In genomic region chr1:25998075-25998761, GRCh38 we compare ENCODE assay signal across 8 cellular contexts. TPM values are rescaled to one million over a fixed set of nuclear protein-coding genes. Genes with fewer than 3 reads are reported as not detected.
DNase-seq lines count a peak whose midpoint lies in the region; ATAC-seq and TF ChIP-seq lines count a peak whose summit lies in the region.

No MANE protein-coding gene starts in this region.

- H2AK9ac ChIP-seq in IMR-90 (replicated peaks; ENCODE audit: low read depth, low read length, poor library complexity) = peak overlapping the region; percentile 18

- in situ Hi-C loops in IMR-90 (cut with MboI; ENCODE audit: low sequenced_read_pairs) = loop anchor here (5.0 to 10.0 kb wide), 2 partner anchors 101 to 173 kb away; no protein-coding TSS in a partner anchor

- peak; percentile 91 for ATAC-seq in GM21528 (IDR thresholded peaks at IDR 0.05; ENCODE audit: low FRiP score, unreplicated experiment)
- peak; percentile 99 for ATAC-seq in IMR-90 (ENCODE audit: low read depth)

- peaks cover 0 to 10% of the 10 kb centered on the region in 2 experiments; a peak in 3 of 4 replicates for H3K79me1 ChIP-seq in IMR-90 (ENCODE audit: low read depth in 1 of 2, low read length in 2 of 2)

- H3K9ac ChIP-seq in IMR-90 (ENCODE audit: low read depth, low read length) (peak overlapping the region; percentile 12; the same call in 1 of the 2 replicates), mucosa of rectum (ENCODE audit: low read depth in 1 of 2, low read length in 2 of 2) (peak overlapping the region; percentile 73 to 81)

- BruUV-seq in IMR-90 (replicated peaks; lab: Mats Ljungman, UMichigan) = no TSS peak
- no TSS peak for BruUV-seq in OCI-LY7 (replicated peaks; lab: Mats Ljungman, UMichigan)

- peaks cover 6% of the 10 kb centered on the region; the same call in 1 of the 2 replicates for H3K9me1 ChIP-seq in IMR-90 (ENCODE audit: insufficient read depth, low read length)

- peak overlapping the region; percentile 48; the same call in 1 of the 2 replicates for H3K4me3 ChIP-seq in IMR-90 (ENCODE audit: insufficient read depth, low read depth, low read length)
- H3K4me3 ChIP-seq in OCI-LY7 (ENCODE audit: low read depth, low read length, poor library complexity, severe bottlenecking) = peak overlapping the region; percentile 76
- peak overlapping the region; percentile 83 to 88 for H3K4me3 ChIP-seq in mucosa of rectum (ENCODE audit: low read length in 2 of 2)

- peak overlapping the region; percentile 2; the same call in 1 of the 2 replicates for H2AK5ac ChIP-seq in IMR-90 (ENCODE audit: low read depth, low read length)

- peak overlapping the region; percentile 48 for H2BK5ac ChIP-seq in IMR-90 (ENCODE audit: low read depth, low read length, poor library complexity, severe bottlenecking)

- no peaks in the 10 kb centered on the region for H3K36me3 ChIP-seq in IMR-90 (ENCODE audit: control insufficient read depth, insufficient read depth, low read length)
- H3K36me3 ChIP-seq in OCI-LY7 (ENCODE audit: insufficient read depth, low read length) = no peaks in the 10 kb centered on the region
- peaks cover 0 to under 1% of the 10 kb centered on the region in 2 donors for H3K36me3 ChIP-seq in mucosa of rectum (ENCODE audit: control insufficient read depth in 2 of 2, insufficient read depth in 2 of 2, low read length in 2 of 2)

- H3K9me2 ChIP-seq in OCI-LY7 (ENCODE audit: insufficient read depth, low read length) = no peaks in the 10 kb centered on the region

- H2BK120ac ChIP-seq in IMR-90 (ENCODE audit: low read depth, low read length) = peak overlapping the region; percentile 76

- H2BK20ac ChIP-seq in IMR-90 (ENCODE audit: low read depth, low read length) = peak overlapping the region; percentile 55; the same call in 1 of the 2 replicates

- WGBS in IMR-90 (ENCODE audit: extremely low coverage in 2 of 2, insufficient read length in 1 of 2), 2 experiments = 0% methylated on average over 9 of the region's 34 CpGs; no CpG with 5 or more reads in 1 of the 2 experiments

- peak overlapping the region; percentile 54 for H4K91ac ChIP-seq in IMR-90 (ENCODE audit: insufficient read depth, low read depth, low read length)

- peak overlapping the region; percentile 87 for H2AFZ ChIP-seq in IMR-90 (replicated peaks; ENCODE audit: low read length, poor library complexity)
- H2AFZ ChIP-seq in OCI-LY7 (ENCODE audit: low read length) = peak overlapping the region; percentile 99

- peak overlapping the region; percentile 70; the same call in 1 of the 2 replicates for H3K4ac ChIP-seq in IMR-90 (ENCODE audit: low read depth, low read length)

- H3K4me2 ChIP-seq in IMR-90 (ENCODE audit: low read depth, low read length) (peak overlapping the region; percentile 48), OCI-LY7 (ENCODE audit: low read length) (peak overlapping the region; percentile 88)

- peak; percentile 99 for TF ChIP-seq CTCF in IMR-90 (conservative IDR thresholded peaks at IDR 0.05; ENCODE audit: low read depth, low read length)
- TF ChIP-seq CTCF in OCI-LY7 (conservative IDR thresholded peaks at IDR 0.05; ENCODE audit: low read length) = peak; percentile 93

- peak overlapping the region; percentile 8; the same call in 1 of the 2 replicates for H3K18ac ChIP-seq in IMR-90 (ENCODE audit: low read depth, low read length)

- H3K79me2 ChIP-seq in OCI-LY7 (ENCODE audit: insufficient read depth, low read depth, low read length) = no peaks in the 10 kb centered on the region

- H2BK15ac ChIP-seq in IMR-90 (ENCODE audit: low read depth, low read length) = peak overlapping the region; percentile 40; the same call in 2 of the 3 replicates

- dilution Hi-C loops in IMR-90 (cut with HindIII; ENCODE audit: low sequenced_read_pairs, unreplicated experiment) = no loop called here

- H3K14ac ChIP-seq in IMR-90 (replicated peaks; ENCODE audit: low read depth, low read length) = peak overlapping the region; percentile 57

- no peak overlapping the region for H3K23ac ChIP-seq in IMR-90 (ENCODE audit: low read depth, low read length)

- peak overlapping the region; percentile 76 to 93 for H4K8ac ChIP-seq in IMR-90 (ENCODE audit: low read depth in 2 of 2, low read length in 2 of 2)

- no peaks in the 10 kb centered on the region for H3K27me3 ChIP-seq in IMR-90 (ENCODE audit: control insufficient read depth, insufficient read depth, low read length)
- H3K27me3 ChIP-seq in mucosa of rectum (ENCODE audit: control insufficient read depth in 2 of 2, insufficient read depth in 2 of 2, low read length in 2 of 2) = no peaks in the 10 kb centered on the region

- TF ChIP-seq POLR2A in IMR-90 (IDR thresholded peaks at IDR 0.05; ENCODE audit: low read depth, low read length) = no peak; the same call in none of the 2 replicates
- TF ChIP-seq POLR2A in erythroblast (IDR thresholded peaks at IDR 0.05; ENCODE audit: low read length) = no peak

- H3K4me1 ChIP-seq in IMR-90 (ENCODE audit: control insufficient read depth, insufficient read depth, low read length) (peaks cover 4% of the 10 kb centered on the region), OCI-LY7 (ENCODE audit: insufficient read depth, low read length, poor library complexity, severe bottlenecking) (peaks cover 20% of the 10 kb centered on the region), mucosa of rectum (ENCODE audit: control insufficient read depth in 2 of 2, insufficient read depth in 2 of 2, low read length in 2 of 2) (peaks cover 12 to 14% of the 10 kb centered on the region in 2 donors)

- H3K9me3 ChIP-seq in IMR-90 (ENCODE audit: control insufficient read depth, insufficient read depth, low read length) (no peaks in the 10 kb centered on the region), OCI-LY7 (ENCODE audit: low read length) (no peaks in the 10 kb centered on the region), mucosa of rectum (ENCODE audit: control insufficient read depth in 2 of 2, low read length in 2 of 2) (no peaks in the 10 kb centered on the region)

- H4K5ac ChIP-seq in IMR-90 (ENCODE audit: low read depth, low read length) = peak overlapping the region; percentile 76

- DNase-seq in DMS 273 treated with DMSO at 0.1 percent for 48 hours (lab: John Stamatoyannopoulos, UW) (peak; percentile 97), IMR-90 (peak; percentile 100), OCI-LY7 (ENCODE audit: low spot score) (peak; percentile 100), activated T-cell treated with anti-CD3 and anti-CD28 coated beads for 48 hours (ENCODE audit: low read depth) (peak; percentile 92), erythroblast (lab: John Stamatoyannopoulos, UW) (peak; percentile 100)
- DNase-seq in stimulated activated CD8-positive, alpha-beta memory T cell treated with anti-CD3 and anti-CD28 coated beads, Interleukin-4, amount 100 ng/mL, for 48 hours = peak; percentile 97

- POLR2A ChIA-PET in IMR-90 (lab: Charles Lee; ENCODE audit: unreplicated experiment) (interaction anchor here (0.6 to 1.6 kb wide), 5 partner anchors 10 to 131 kb away, joined by 3 to 13 read pairs (median 4); no protein-coding TSS in a partner anchor), OCI-LY7 (lab: Charles Lee) (interaction anchor here (0.6 to 2.9 kb wide), 19 partner anchors 10 to 440 kb away, joined by 3 to 18 read pairs (median 4); partner anchors contain the start of genes MTFR1L and STMN1)

- TF ChIP-seq RAD21 in IMR-90 (IDR thresholded peaks at IDR 0.05; ENCODE audit: low read length) = peak; percentile 99

- no peak overlapping the region for H3K56ac ChIP-seq in IMR-90 (ENCODE audit: extremely low read depth, insufficient read depth, low read length)

- CTCF ChIA-PET in IMR-90 (lab: Yijun Ruan, JAX) (interaction anchor here (0.6 to 4.5 kb wide), 13 partner anchors 10 to 387 kb away, joined by 3 to 47 read pairs (median 5); partner anchors contain the start of gene PAQR7), OCI-LY7 (lab: Charles Lee; ENCODE audit: unreplicated experiment) (interaction anchor here (0.6 to 2.6 kb wide), 7 partner anchors 83 to 183 kb away, joined by 3 to 20 read pairs (median 4); no protein-coding TSS in a partner anchor)

- H4K20me1 ChIP-seq in IMR-90 (ENCODE audit: insufficient read depth, low read length) = no peaks in the 10 kb centered on the region
- no peaks in the 10 kb centered on the region for H4K20me1 ChIP-seq in OCI-LY7 (ENCODE audit: insufficient read depth, low read length)

- no peak overlapping the region for H3K27ac ChIP-seq in IMR-90 (ENCODE audit: insufficient read depth, low read length)
- H3K27ac ChIP-seq in OCI-LY7 (ENCODE audit: low read depth, low read length, poor library complexity, severe bottlenecking) = peak overlapping the region; percentile 63
- H3K27ac ChIP-seq in mucosa of rectum (ENCODE audit: low read depth in 2 of 2, low read length in 2 of 2) = peak overlapping the region; percentile 84 to 86

- intact Hi-C loops in IMR-90 (cut with micrococcal nuclease) = loop anchor here (1.0 kb wide), 3 partner anchors 93 to 179 kb away; partner anchors contain the start of gene MTFR1L
- intact Hi-C loops in OCI-LY7 (cut with micrococcal nuclease; ENCODE audit: unreplicated experiment) = loop anchor here (1.0 to 2.0 kb wide), 4 partner anchors 93 to 177 kb away; no protein-coding TSS in a partner anchor

TF ChIP-seq in IMR-90, 13 proteins besides CTCF, POLR2A, EP300 and RAD21 (continues in another document):
- TF ChIP-seq MAFK (IDR thresholded peaks at IDR 0.05; ENCODE audit: low read depth, low read length) = no peak; the same call in 1 of the 2 replicates
- no peak for TF ChIP-seq RFX5 (IDR thresholded peaks at IDR 0.05; ENCODE audit: low read depth, low read length)
- TF ChIP-seq FOS (IDR thresholded peaks at IDR 0.05; ENCODE audit: low read depth, low read length) = 0 out of 2 replicates have a peak, but pooled peaks have one; percentile 19
- TF ChIP-seq CEBPB (IDR thresholded peaks at IDR 0.05; ENCODE audit: low read depth, low read length) = peak; percentile 97
- TF ChIP-seq RCOR1 (IDR thresholded peaks at IDR 0.05; ENCODE audit: insufficient replicate concordance, low read length) = no peak

RNA-seq across cellular contexts. Expression of gene PAFAH2, which starts 0.4 kb away (rescaled TPM):
- total RNA-seq in IMR-90 (2012; rRNA removed) (11.9 and 12.2 TPM in 2 replicates), OCI-LY7 (2022) (7.3 and 8.7 TPM in 2 replicates)
- polyA plus RNA-seq in IMR-90 (2012; rRNA removed) = 7.2 and 8.3 TPM in 2 replicates
- 3.8 and 6.6 TPM in 2 replicates for polyA plus RNA-seq in IMR-90 (2012; cell fraction: cytosol; rRNA removed)
- 5.5 and 9.9 TPM in 2 replicates for polyA plus RNA-seq in IMR-90 (2012; cell fraction: nucleus; rRNA removed; ENCODE audit: low replicate concordance)
- 2.9 and 4.1 TPM in 2 replicates for total RNA-seq in OCI-LY7 (2014; rRNA removed; shearing (Covaris generic))

RNA-seq across cellular contexts. Expression of gene EXTL1, which starts 23.4 kb away (rescaled TPM):
- total RNA-seq in IMR-90 (2012; rRNA removed) = 0.56 and 0.90 TPM in 2 replicates
- 5.2 and 6.1 TPM in 2 replicates for polyA plus RNA-seq in IMR-90 (2012; rRNA removed)
- polyA plus RNA-seq in IMR-90 (2012; cell fraction: cytosol; rRNA removed) = 3.2 and 4.9 TPM in 2 replicates
- 13.9 and 32.7 TPM in 2 replicates for polyA plus RNA-seq in IMR-90 (2012; cell fraction: nucleus; rRNA removed; ENCODE audit: low replicate concordance)
- total RNA-seq in OCI-LY7 (2014; rRNA removed; shearing (Covaris generic)) = not detected in 2 replicates
- total RNA-seq in OCI-LY7 (2022) = 0.26 and 0.67 TPM in 2 replicates

RNA-seq across cellular contexts. Expression of gene SLC30A2, which starts 47.7 kb away (rescaled TPM):
- total RNA-seq in IMR-90 (2012; rRNA removed) (not detected in 2 replicates), OCI-LY7 (2022) (not detected in 2 replicates)
- polyA plus RNA-seq in IMR-90 (2012; rRNA removed) = not detected in 2 replicates
- polyA plus RNA-seq in IMR-90 (2012; cell fraction: cytosol; rRNA removed) = not detected in 2 replicates
- polyA plus RNA-seq in IMR-90 (2012; cell fraction: nucleus; rRNA removed; ENCODE audit: low replicate concordance) = not detected in 2 replicates
- total RNA-seq in OCI-LY7 (2014; rRNA removed; shearing (Covaris generic)) = not detected in 2 replicates
